23 cellular contexts compared by ENCODE assay signal in genomic region chr12:26493656-26494055, GRCh38.
DNase-seq lines count a peak whose midpoint lies in the region; ATAC-seq, FAIRE-seq and TF ChIP-seq lines count a peak whose summit lies in the region.
"Had no signal": no experiment of that assay in that cellular context is flagged by ENCODE, and none has a peak within 500 bp of the region (broad histone marks: within the 10 kb centered on the region; RNA-seq: fewer than 3 reads in every experiment).

No MANE protein-coding gene starts in this region.

- H2AFZ ChIP-seq in keratinocyte (ENCODE audit: control insufficient read depth, low read length): no peak overlapping the region

- H3K4me2 ChIP-seq in keratinocyte (ENCODE audit: control insufficient read depth, extremely low read depth, insufficient read depth, low read depth, low read length): peak overlapping the region; percentile 48

- TF ChIP-seq CTCF in MCF 10A (IDR thresholded peaks at IDR 0.05; ENCODE audit: unreplicated experiment) (no peak), keratinocyte (optimal IDR thresholded peaks at IDR 0.05 in 1 of 3, IDR thresholded peaks at IDR 0.05 in 1 of 3, conservative IDR thresholded peaks at IDR 0.05 in 1 of 3; ENCODE audit: extremely low read depth in 1 of 3, insufficient read depth in 2 of 3, low read length in 3 of 3) (no peak), HFFc6 (IDR thresholded peaks at IDR 0.05) (no peak)

- H3K4me3 Mint-ChIP-seq in MCF 10A (ENCODE audit: unreplicated experiment) (no peak overlapping the region), HFFc6 (no peak overlapping the region)
- H3K4me3 Mint-ChIP-seq: activated CD4-positive, alpha-beta T cell treated with anti-CD3 and anti-CD28 coated beads, Interleukin-2, amount 10 ng/mL, durations not matched to agents 24 days and 14 days; activated CD8-positive, alpha-beta memory T cell treated with anti-CD3 and anti-CD28 coated beads, Interleukin-2, amount 10 ng/mL, durations not matched to agents 7 days and 5 days; CD8-positive, alpha-beta memory T cell; neural crest cell had no signal

- no peaks in the 10 kb centered on the region for H3K9me3 ChIP-seq in keratinocyte (ENCODE audit: control insufficient read depth, low read depth, low read length)
- H3K9me3 ChIP-seq: ascending aorta, Peyer's patch, vagina had no signal

- intact Hi-C loops in MCF 10A (cut with micrococcal nuclease): no loop called here

- peaks cover 32% of the 10 kb centered on the region for H3K4me1 ChIP-seq in keratinocyte (ENCODE audit: control insufficient read depth, extremely low read depth, insufficient read depth, low read length)
- H3K4me1 ChIP-seq: ascending aorta, Peyer's patch, vagina had no signal

- H3K9ac ChIP-seq in keratinocyte (ENCODE audit: control insufficient read depth, extremely low read depth, insufficient read depth, low read length): no peak overlapping the region

- H3K4me3 ChIP-seq in keratinocyte (ENCODE audit: control insufficient read depth in 2 of 3, extremely low read depth in 1 of 3, insufficient read depth in 2 of 3, low read depth in 1 of 3, low read length in 3 of 3): no peak overlapping the region
- H3K4me3 ChIP-seq: ascending aorta, Peyer's patch, vagina had no signal

- H4K20me1 ChIP-seq in keratinocyte (ENCODE audit: control insufficient read depth, extremely low read depth, insufficient read depth, low read length): no peaks in the 10 kb centered on the region

- H3K36me3 ChIP-seq in keratinocyte (ENCODE audit: control insufficient read depth in 2 of 2, extremely low read depth in 1 of 2, insufficient read depth in 2 of 2, low read length in 2 of 2): no peaks in the 10 kb centered on the region
- H3K36me3 ChIP-seq: vagina had no signal

- H3K27ac ChIP-seq in keratinocyte (ENCODE audit: control insufficient read depth, insufficient read depth, low read length): peak overlapping the region; percentile 48
- H3K27ac ChIP-seq: ascending aorta, Peyer's patch, vagina, VCaP had no signal

- POLR2A ChIA-PET in MCF 10A (lab: Yijun Ruan, JAX): interaction anchor here (0.6 to 4.8 kb wide), 15 partner anchors 9 to 215 kb away, joined by 3 to 60 read pairs (median 5); no protein-coding TSS in a partner anchor

- peak; percentile 23 for DNase-seq in M059J (ENCODE audit: low read depth)
- DNase-seq in MCF 10A (ENCODE audit: unreplicated experiment): peak; percentile 87
- DNase-seq in keratinocyte (ENCODE audit: low read depth, low spot score): peak; percentile 35
- DNase-seq in NCI-H526 treated with DMSO at 0.1 percent for 48 hours (lab: John Stamatoyannopoulos, UW): no peak
- DNase-seq in HFFc6: no peak
- DNase-seq in stimulated activated naive CD8-positive, alpha-beta T cell treated with anti-CD3 and anti-CD28 coated beads, Interleukin-15, Interleukin-2, amounts not matched to agents 100 U/mL and 50 U/mL, for 24 hours: no peak
- DNase-seq: activated CD4-positive, alpha-beta T cell treated with anti-CD3 and anti-CD28 coated beads, Interleukin-2, amount 10 ng/mL, durations not matched to agents 24 days and 14 days; activated CD8-positive, alpha-beta memory T cell treated with anti-CD3 and anti-CD28 coated beads, Interleukin-2, amount 10 ng/mL, durations not matched to agents 7 days and 5 days; CD8-positive, alpha-beta memory T cell; DMS53; effector CD4-positive, alpha-beta T cell; GF-D8; NCI-H1417; NCI-H446 treated with DMSO at 0.1 percent for 48 hours; Peyer's patch; substantia nigra had no signal

- no peaks in the 10 kb centered on the region for H3K27me3 Mint-ChIP-seq in MCF 10A (ENCODE audit: insufficient read depth, unreplicated experiment)
- H3K27me3 Mint-ChIP-seq in HFFc6 (ENCODE audit: insufficient read depth): no peaks in the 10 kb centered on the region
- H3K27me3 Mint-ChIP-seq: activated CD4-positive, alpha-beta T cell treated with anti-CD3 and anti-CD28 coated beads, Interleukin-2, amount 10 ng/mL, durations not matched to agents 24 days and 14 days; activated CD8-positive, alpha-beta memory T cell treated with anti-CD3 and anti-CD28 coated beads, Interleukin-2, amount 10 ng/mL, durations not matched to agents 7 days and 5 days; CD8-positive, alpha-beta memory T cell had no signal

- no peaks in the 10 kb centered on the region for H3K9me1 ChIP-seq in keratinocyte (ENCODE audit: control insufficient read depth, extremely low read depth, insufficient read depth, low read length)

- H3K27me3 ChIP-seq in keratinocyte (ENCODE audit: control insufficient read depth, extremely low read depth, insufficient read depth, low read length): no peaks in the 10 kb centered on the region
- H3K27me3 ChIP-seq: ascending aorta, Peyer's patch, vagina had no signal

- dilution Hi-C loops in keratinocyte (cut with MboI; ENCODE audit: extremely low pct_ligation_motif_present, low sequenced_read_pairs): no loop called here

- peaks cover 29% of the 10 kb centered on the region for H3K4me1 Mint-ChIP-seq in MCF 10A (ENCODE audit: insufficient read depth, unreplicated experiment)
- H3K4me1 Mint-ChIP-seq in HFFc6 (ENCODE audit: low read depth): no peaks in the 10 kb centered on the region
- H3K4me1 Mint-ChIP-seq: activated CD4-positive, alpha-beta T cell treated with anti-CD3 and anti-CD28 coated beads, Interleukin-2, amount 10 ng/mL, durations not matched to agents 24 days and 14 days; activated CD8-positive, alpha-beta memory T cell treated with anti-CD3 and anti-CD28 coated beads, Interleukin-2, amount 10 ng/mL, durations not matched to agents 7 days and 5 days had no signal

- peaks cover 11% of the 10 kb centered on the region for H3K36me3 Mint-ChIP-seq in MCF 10A (ENCODE audit: insufficient read depth, unreplicated experiment)
- H3K36me3 Mint-ChIP-seq in HFFc6 (ENCODE audit: low read depth): no peaks in the 10 kb centered on the region

- FAIRE-seq in keratinocyte (lab: Jason Lieb, UNC): peak; percentile 89

- no peak for ATAC-seq in HG03571 (IDR thresholded peaks at IDR 0.05; ENCODE audit: unreplicated experiment)
- ATAC-seq in stimulated activated naive CD8-positive, alpha-beta T cell treated with anti-CD3 and anti-CD28 coated beads, Interleukin-15, Interleukin-2, amounts not matched to agents 100 U/mL and 50 U/mL, for 24 hours: no peak
- ATAC-seq: activated CD8-positive, alpha-beta memory T cell treated with anti-CD3 and anti-CD28 coated beads, Interleukin-2, amount 10 ng/mL, durations not matched to agents 7 days and 5 days; activated naive CD4-positive, alpha-beta T cell treated with anti-CD3 and anti-CD28 coated beads, Interleukin-2, amount 50 U/mL, for 72 hours; SK-N-SH treated with all-trans-retinoic acid at 6 μM for 48 hours had no signal

- H3K27ac Mint-ChIP-seq in MCF 10A (ENCODE audit: low read depth, unreplicated experiment) (peak overlapping the region; percentile 51), HFFc6 (no peak overlapping the region)
- H3K27ac Mint-ChIP-seq: activated CD4-positive, alpha-beta T cell treated with anti-CD3 and anti-CD28 coated beads, Interleukin-2, amount 10 ng/mL, durations not matched to agents 24 days and 14 days; activated CD8-positive, alpha-beta memory T cell treated with anti-CD3 and anti-CD28 coated beads, Interleukin-2, amount 10 ng/mL, durations not matched to agents 7 days and 5 days; activated naive CD4-positive, alpha-beta T cell treated with anti-CD3 and anti-CD28 coated beads, Interleukin-2, amount 50 U/mL, for 72 hours; CD8-positive, alpha-beta memory T cell had no signal

- H3K9me3 Mint-ChIP-seq in MCF 10A (ENCODE audit: unreplicated experiment) (peaks cover 12% of the 10 kb centered on the region), HFFc6 (no peaks in the 10 kb centered on the region)
- H3K9me3 Mint-ChIP-seq: activated CD4-positive, alpha-beta T cell treated with anti-CD3 and anti-CD28 coated beads, Interleukin-2, amount 10 ng/mL, durations not matched to agents 24 days and 14 days; activated naive CD4-positive, alpha-beta T cell treated with anti-CD3 and anti-CD28 coated beads, Interleukin-2, amount 50 U/mL, for 72 hours; CD8-positive, alpha-beta memory T cell had no signal

- CTCF ChIA-PET in MCF 10A (lab: Yijun Ruan, JAX): interaction anchor here (0.6 to 0.7 kb wide), 5 partner anchors 14 to 1299 kb away, joined by 3 read pairs; no protein-coding TSS in a partner anchor

- no peaks in the 10 kb centered on the region for H3K79me2 ChIP-seq in keratinocyte (ENCODE audit: control insufficient read depth, insufficient read depth, low read length)

- no TSS peak for BruUV-seq in MCF 10A (replicated peaks; lab: Mats Ljungman, UMichigan)

Comparison
In these comparisons a context has a peak if more than half of its experiments do, and no peak if none do; other contexts are left out.
1. DNase-seq: peak in M059J (single experiment), MCF 10A (single experiment) and keratinocyte (single experiment); none in NCI-H526 treated with DMSO at 0.1 percent for 48 hours (single experiment), HFFc6 (single experiment) and stimulated activated naive CD8-positive, alpha-beta T cell treated with anti-CD3 and anti-CD28 coated beads, Interleukin-15, Interleukin-2, amounts not matched to agents 100 U/mL and 50 U/mL, for 24 hours (single experiment).